14 cellular contexts compared by ENCODE assay signal in the genomic region with DNA sequence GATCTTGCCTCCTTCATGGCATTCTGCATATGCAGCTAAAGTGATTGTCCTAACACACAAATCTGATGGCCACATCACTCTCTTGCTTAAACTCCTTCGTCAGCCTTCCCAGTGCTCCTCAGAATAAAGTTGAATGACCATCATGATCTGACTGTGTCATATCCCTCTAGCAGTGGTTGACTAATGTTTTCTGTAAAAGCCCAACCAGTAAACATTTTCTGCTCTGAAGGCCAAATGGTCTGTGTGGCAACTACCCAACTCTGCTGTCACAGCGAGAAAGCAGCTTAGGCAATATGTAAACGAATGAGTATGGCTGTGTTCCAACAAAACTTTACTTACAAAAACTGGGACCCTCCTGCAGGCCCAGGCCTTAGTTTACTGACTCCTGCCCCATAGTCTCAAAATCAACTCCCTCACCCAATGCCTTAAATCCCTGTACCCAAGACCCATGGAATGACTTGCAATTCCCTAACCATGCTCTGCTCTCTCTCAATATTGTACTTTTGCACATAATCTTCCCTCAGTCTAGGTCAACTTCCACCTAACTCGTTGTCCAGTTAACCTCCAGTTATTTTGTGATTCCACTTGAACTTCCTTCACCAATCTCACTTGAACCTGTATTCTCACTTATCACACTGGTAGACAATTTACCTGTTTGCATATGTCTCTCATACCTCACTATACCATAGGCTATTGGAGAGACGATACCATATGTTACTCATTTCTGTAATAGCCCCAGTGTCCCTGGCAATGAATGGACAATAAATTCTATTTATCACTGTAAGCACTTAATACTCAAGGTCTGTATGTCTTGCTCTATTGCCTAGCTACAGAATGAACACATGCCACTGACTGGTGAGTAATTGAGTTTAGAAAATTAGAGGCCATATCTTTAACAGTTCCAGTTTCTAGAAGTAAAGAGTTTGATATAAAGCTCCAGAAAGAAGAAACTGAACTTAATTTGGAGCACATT. TPM values are rescaled to one million over a fixed set of nuclear protein-coding genes. Genes with fewer than 3 reads are reported as not detected.
DNase-seq lines count a peak whose midpoint lies in the region; ATAC-seq and TF ChIP-seq lines count a peak whose summit lies in the region.
"Had no signal": no experiment of that assay in that cellular context is flagged by ENCODE, and none has a peak within 500 bp of the region (broad histone marks: within the 10 kb centered on the region; RNA-seq: fewer than 3 reads in every experiment).

No MANE protein-coding gene starts in this region.

- in situ Hi-C loops in SK-MEL-5 (cut with HindIII; ENCODE audit: low pct_unique_long_range_greater_than_20kb, low sequenced_read_pairs) (no loop called here), gastrocnemius medialis (cut with MboI; ENCODE audit: low sequenced_read_pairs in 4 of 4) (no loop called here)

- intact Hi-C loops in left cardiac atrium (cut with DNase I) (no loop called here), gastrocnemius medialis (cut with DNase I; ENCODE audit: low total_unique reads) (no loop called here)

- H3K27me3 ChIP-seq in gastrocnemius medialis: no peaks in the 10 kb centered on the region
- H3K27me3 ChIP-seq: suprapubic skin had no signal

- TF ChIP-seq POLR2A in gastrocnemius medialis (IDR thresholded peaks at IDR 0.05): no peak
- TF ChIP-seq POLR2A in erythroblast (IDR thresholded peaks at IDR 0.05; ENCODE audit: low read length): no peak

- H3K4me3 ChIP-seq in gastrocnemius medialis: no peak overlapping the region
- H3K4me3 ChIP-seq: suprapubic skin had no signal

- no peak for TF ChIP-seq CTCF in gastrocnemius medialis (IDR thresholded peaks at IDR 0.05 in 4 of 5, conservative IDR thresholded peaks at IDR 0.05 in 1 of 5)

- H3K27ac ChIP-seq in gastrocnemius medialis: no peak overlapping the region
- H3K27ac ChIP-seq: suprapubic skin had no signal

- peak; percentile 37 for DNase-seq in CD1c-positive myeloid dendritic cell (ENCODE audit: extremely low spot score)
- DNase-seq in SK-MEL-5 (ENCODE audit: low read depth, low spot score): peak; percentile 46
- peak; percentile 48 for DNase-seq in left cardiac atrium
- peak in 1 of 2 donors; percentile 34 for DNase-seq in gastrocnemius medialis
- DNase-seq in NCI-H2196 (lab: John Stamatoyannopoulos, UW; ENCODE audit: unreplicated experiment): no peak
- DNase-seq in stimulated activated CD4-positive, alpha-beta T cell treated with anti-CD3 and anti-CD28 coated beads, Interleukin-1b, Interleukin-23, amount 100 ng/mL, for 48 hours: no peak
- no peak for DNase-seq in erythroblast (lab: John Stamatoyannopoulos, UW)
- DNase-seq: activated CD8-positive, alpha-beta T cell treated with anti-CD3 and anti-CD28 coated beads, Interleukin-2, amount 10 ng/mL, durations not matched to agents 7 days and 5 days; effector memory CD4-positive, alpha-beta T cell; HFFc6; NCI-H1417 treated with DMSO at 0.1 percent for 48 hours; T-helper 2 cell had no signal

- peak; percentile 67 to 72 for ATAC-seq in left cardiac atrium
- ATAC-seq in gastrocnemius medialis: peak; percentile 46 to 60
- no peak for ATAC-seq in HG02642 (IDR thresholded peaks at IDR 0.05; ENCODE audit: poor library complexity, unreplicated experiment)
- ATAC-seq: activated CD8-positive, alpha-beta T cell treated with anti-CD3 and anti-CD28 coated beads, Interleukin-2, amount 10 ng/mL, durations not matched to agents 7 days and 5 days had no signal

- H3K4me1 ChIP-seq in gastrocnemius medialis: peaks cover 0 to 6% of the 10 kb centered on the region in 2 donors
- H3K4me1 ChIP-seq: suprapubic skin had no signal

- H3K36me3 ChIP-seq in gastrocnemius medialis: no peaks in the 10 kb centered on the region
- H3K36me3 ChIP-seq: suprapubic skin had no signal

- H3K9me3 ChIP-seq in gastrocnemius medialis: no peaks in the 10 kb centered on the region
- H3K9me3 ChIP-seq: suprapubic skin had no signal

RNA-seq across cellular contexts. Expression of a gene that starts 29.1 kb away (rescaled TPM):
- total RNA-seq in SK-MEL-5 (2014; rRNA removed; shearing (Covaris generic)): 10.4 and 10.7 TPM in 2 replicates
- 8.5 and 11.0 TPM in 2 replicates for polyA plus RNA-seq in SK-MEL-5 (2015; cell fraction: cytosol; rRNA removed)
- 23.7 and 28.1 TPM in 2 replicates for polyA plus RNA-seq in SK-MEL-5 (2015; cell fraction: nucleus; rRNA removed)
- total RNA-seq in left cardiac atrium: 10 to 100 TPM; 18.3 to 24.3 TPM
- 10 to 100 TPM in 2 of 4 donors, 1 to 10 TPM in 1, under 1 TPM in 1; 0.39 to 87.9 (median 6.1) TPM for total RNA-seq in gastrocnemius medialis
- total RNA-seq: activated CD8-positive, alpha-beta T cell treated with anti-CD3 and anti-CD28 coated beads, Interleukin-2, amount 10 ng/mL, durations not matched to agents 7 days and 5 days had no signal

RNA-seq across cellular contexts. Expression of a gene that starts 57.3 kb away (rescaled TPM):
- 51.6 and 51.8 TPM in 2 replicates for total RNA-seq in SK-MEL-5 (2014; rRNA removed; shearing (Covaris generic))
- 54.4 and 59.5 TPM in 2 replicates for polyA plus RNA-seq in SK-MEL-5 (2015; cell fraction: cytosol; rRNA removed)
- polyA plus RNA-seq in SK-MEL-5 (2015; cell fraction: nucleus; rRNA removed): 23.6 and 29.9 TPM in 2 replicates
- 10 to 100 TPM; 15.1 to 20.0 TPM for total RNA-seq in left cardiac atrium
- total RNA-seq in gastrocnemius medialis: 10 to 100 TPM; 10.1 to 41.7 (median 13.3) TPM

Comparison
In these comparisons a context has a peak if more than half of its experiments do, and no peak if none do; other contexts are left out.
1. DNase-seq: peak in CD1c-positive myeloid dendritic cell (single experiment), SK-MEL-5 (single experiment) and left cardiac atrium (single experiment); none in NCI-H2196 (single experiment), stimulated activated CD4-positive, alpha-beta T cell treated with anti-CD3 and anti-CD28 coated beads, Interleukin-1b, Interleukin-23, amount 100 ng/mL, for 48 hours (single experiment) and erythroblast (0 of 2).